10 cellular contexts compared by ENCODE assay signal in genomic region chr10:125881192-125881591, GRCh38. TPM values are rescaled to one million over a fixed set of nuclear protein-coding genes. Genes with fewer than 3 reads are reported as not detected.
DNase-seq lines count a peak whose midpoint lies in the region; ATAC-seq and TF ChIP-seq lines count a peak whose summit lies in the region.
"Had no signal": no experiment of that assay in that cellular context is flagged by ENCODE, and none has a peak within 500 bp of the region (broad histone marks: within the 10 kb centered on the region; RNA-seq: fewer than 3 reads in every experiment).

Gene DHX32, minus strand, starts transcription at chr10:125881292. Its CDS starts 468 bp downstream, at chr10:125880824.

- peaks cover 0 to 13% (median 7%) of the 10 kb centered on the region in 11 donors for H3K9me3 ChIP-seq in heart right ventricle

- ATAC-seq in heart right ventricle = peak in 7 of 8 donors; percentile 30 to 75 (median 70)

- WGBS in heart right ventricle, 2 donors = 36 to 58% methylated on average over 4 of the region's 4 CpGs

- H3K27me3 ChIP-seq in heart right ventricle = no peaks in the 10 kb centered on the region

- DNase-seq in Daoy (ENCODE audit: low read depth) (no peak), heart right ventricle (no peak), occipital lobe (lab: John Stamatoyannopoulos, UW) (no peak), Ammon's horn (ENCODE audit: low spot score) (no peak), RPMI8226 (no peak), caudate nucleus (lab: John Stamatoyannopoulos, UW) (no peak), head of caudate nucleus (no peak)
- DNase-seq in activated T-helper 1 cell treated with anti-CD3 and anti-CD28 coated beads, Interleukin-12 subunit alpha, Interleukin-12 subunit beta, Interleukin-2, Interleukin-4 antibody, amounts not matched to agents 30 ng/mL and 10 ng/mL and 1 ng/mL, durations not matched to agents 14 hours and 24 hours and 36 hours (ENCODE audit: low spot score) = no peak
- DNase-seq: activated CD4-positive, alpha-beta T cell treated with anti-CD3 and anti-CD28 coated beads for 4 hours; NCI-H1694 treated with DMSO at 0.1 percent for 48 hours had no signal

- peaks cover 9% of the 10 kb centered on the region for H3K36me3 Mint-ChIP-seq in activated T-helper 1 cell treated with anti-CD3 and anti-CD28 coated beads, Interleukin-12 subunit alpha, Interleukin-12 subunit beta, Interleukin-2, Interleukin-4 antibody, amounts not matched to agents 30 ng/mL and 10 ng/mL and 1 ng/mL, durations not matched to agents 14 hours and 24 hours and 36 hours (ENCODE audit: low read depth)

- H3K4me3 Mint-ChIP-seq in activated T-helper 1 cell treated with anti-CD3 and anti-CD28 coated beads, Interleukin-12 subunit alpha, Interleukin-12 subunit beta, Interleukin-2, Interleukin-4 antibody, amounts not matched to agents 30 ng/mL and 10 ng/mL and 1 ng/mL, durations not matched to agents 14 hours and 24 hours and 36 hours = no peak within 1 kb of the TSS

- peaks cover 0 to 54% (median 8%) of the 10 kb centered on the region in 9 donors for H3K36me3 ChIP-seq in heart right ventricle

- H3K4me3 ChIP-seq in heart right ventricle = peak within 1 kb of the TSS in 6 of 10 donors; percentile 4 to 40 (median 28)

- intact Hi-C loops in activated T-helper 1 cell treated with anti-CD3 and anti-CD28 coated beads, Interleukin-12 subunit alpha, Interleukin-12 subunit beta, Interleukin-2, Interleukin-4 antibody, amounts not matched to agents 30 ng/mL and 10 ng/mL and 1 ng/mL, durations not matched to agents 14 hours and 24 hours and 36 hours (cut with micrococcal nuclease) = no loop called here
- intact Hi-C loops in heart right ventricle (cut with DNase I) = no loop called here
- intact Hi-C loops in head of caudate nucleus (cut with DNase I) = no loop called here

- no peaks in the 10 kb centered on the region for H3K27me3 Mint-ChIP-seq in activated T-helper 1 cell treated with anti-CD3 and anti-CD28 coated beads, Interleukin-12 subunit alpha, Interleukin-12 subunit beta, Interleukin-2, Interleukin-4 antibody, amounts not matched to agents 30 ng/mL and 10 ng/mL and 1 ng/mL, durations not matched to agents 14 hours and 24 hours and 36 hours (ENCODE audit: insufficient read depth)

- no peaks in the 10 kb centered on the region for H3K4me1 Mint-ChIP-seq in activated T-helper 1 cell treated with anti-CD3 and anti-CD28 coated beads, Interleukin-12 subunit alpha, Interleukin-12 subunit beta, Interleukin-2, Interleukin-4 antibody, amounts not matched to agents 30 ng/mL and 10 ng/mL and 1 ng/mL, durations not matched to agents 14 hours and 24 hours and 36 hours (ENCODE audit: low read depth)

- H3K27ac ChIP-seq in heart right ventricle = peak within 1 kb of the TSS in 7 of 10 donors; percentile 38 to 78 (median 46)
- no peak within 1 kb of the TSS for H3K27ac ChIP-seq in caudate nucleus (ENCODE audit: low read depth, low read length)

- H3K4me1 ChIP-seq in heart right ventricle = peaks cover 0 to 35% (median 10%) of the 10 kb centered on the region in 9 donors

- TF ChIP-seq CTCF in heart right ventricle (IDR thresholded peaks at IDR 0.05) = no peak

- no peak within 1 kb of the TSS for H3K27ac Mint-ChIP-seq in activated T-helper 1 cell treated with anti-CD3 and anti-CD28 coated beads, Interleukin-12 subunit alpha, Interleukin-12 subunit beta, Interleukin-2, Interleukin-4 antibody, amounts not matched to agents 30 ng/mL and 10 ng/mL and 1 ng/mL, durations not matched to agents 14 hours and 24 hours and 36 hours

- H3K9me3 Mint-ChIP-seq in activated T-helper 1 cell treated with anti-CD3 and anti-CD28 coated beads, Interleukin-12 subunit alpha, Interleukin-12 subunit beta, Interleukin-2, Interleukin-4 antibody, amounts not matched to agents 30 ng/mL and 10 ng/mL and 1 ng/mL, durations not matched to agents 14 hours and 24 hours and 36 hours = no peaks in the 10 kb centered on the region

RNA-seq across cellular contexts. Expression of gene DHX32, which starts in this region (rescaled TPM):
- 28.1 and 28.5 TPM in 2 replicates for total RNA-seq in Daoy (2014; rRNA removed; shearing (Covaris generic))
- total RNA-seq in activated T-helper 1 cell treated with anti-CD3 and anti-CD28 coated beads, Interleukin-12 subunit alpha, Interleukin-12 subunit beta, Interleukin-2, Interleukin-4 antibody, amounts not matched to agents 30 ng/mL and 10 ng/mL and 1 ng/mL, durations not matched to agents 14 hours and 24 hours and 36 hours = 13.0 and 13.9 TPM in 2 replicates
- 10 to 100 TPM; 40.2 to 81.7 (median 49.6) TPM for total RNA-seq in heart right ventricle
- 10 to 100 TPM; 15.8 to 38.2 TPM for polyA plus RNA-seq in heart right ventricle
- total RNA-seq in occipital lobe = 20.4 TPM
